16 cellular contexts compared by ENCODE assay signal in the genomic region with DNA sequence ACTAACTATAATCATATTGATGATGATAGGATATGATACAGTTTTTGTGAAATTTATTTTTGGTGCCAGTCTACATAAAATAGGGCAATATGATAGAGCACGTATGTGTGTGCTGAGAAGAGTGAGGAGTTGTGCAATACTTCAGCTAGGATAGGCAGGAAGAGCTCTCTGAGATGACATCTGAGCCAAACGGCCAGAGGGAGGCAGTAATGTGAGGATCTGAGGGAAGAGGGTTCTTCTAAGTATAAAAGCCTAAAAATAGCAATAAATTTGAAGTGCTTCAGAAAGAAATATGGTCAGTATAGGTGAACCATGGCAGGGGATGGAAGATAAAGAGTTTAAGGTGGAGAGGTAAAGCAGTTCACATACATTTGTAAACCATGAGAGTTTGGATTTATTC.
DNase-seq lines count a peak whose midpoint lies in the region; ATAC-seq and TF ChIP-seq lines count a peak whose summit lies in the region.
"Had no signal": no experiment of that assay in that cellular context is flagged by ENCODE, and none has a peak within 500 bp of the region (broad histone marks: within the 10 kb centered on the region; RNA-seq: fewer than 3 reads in every experiment).

No MANE protein-coding gene starts in this region.

- H3K27ac ChIP-seq in SK-N-SH (ENCODE audit: low read depth in 2 of 2, low read length in 1 of 2), result no peak overlapping the region
- H3K27ac ChIP-seq in endodermal cell (ENCODE audit: low read depth, low read length), result no peak overlapping the region
- H3K27ac ChIP-seq: gastroesophageal sphincter, HL-60 had no signal

- no peak for TF ChIP-seq RAD21 in SK-N-SH (IDR thresholded peaks at IDR 0.05; ENCODE audit: low read length)

- H3F3A ChIP-seq in SK-N-SH (replicated peaks; ENCODE audit: insufficient read depth), result peaks cover 6% of the 10 kb centered on the region

- intact Hi-C loops in activated CD8-positive, alpha-beta T cell treated with anti-CD3 and anti-CD28 coated beads for 36 hours (cut with micrococcal nuclease), result no loop called here

- TF ChIP-seq POLR2A in NB4 (IDR thresholded peaks at IDR 0.05; ENCODE audit: extremely low read depth, insufficient read length), result no peak

- H3K27ac Mint-ChIP-seq in endodermal cell (no peak overlapping the region), progenitor cell of endocrine pancreas (no peak overlapping the region)
- H3K27ac Mint-ChIP-seq in activated CD8-positive, alpha-beta T cell treated with anti-CD3 and anti-CD28 coated beads for 36 hours, result no peak overlapping the region

- peaks cover 5% of the 10 kb centered on the region for H3K4me1 Mint-ChIP-seq in endodermal cell
- H3K4me1 Mint-ChIP-seq in progenitor cell of endocrine pancreas (ENCODE audit: low read depth), result peaks cover 1% of the 10 kb centered on the region
- H3K4me1 Mint-ChIP-seq in activated CD8-positive, alpha-beta T cell treated with anti-CD3 and anti-CD28 coated beads for 36 hours (ENCODE audit: low read depth), result no peaks in the 10 kb centered on the region
- no peaks in the 10 kb centered on the region for H3K4me1 Mint-ChIP-seq in activated T-cell treated with anti-CD3 and anti-CD28 coated beads, Interleukin-2, amount 50 U/mL, for 4 hours (ENCODE audit: low read depth)

- H3K9me3 Mint-ChIP-seq in endodermal cell (no peaks in the 10 kb centered on the region), progenitor cell of endocrine pancreas (ENCODE audit: low read depth) (no peaks in the 10 kb centered on the region)
- no peaks in the 10 kb centered on the region for H3K9me3 Mint-ChIP-seq in activated CD8-positive, alpha-beta T cell treated with anti-CD3 and anti-CD28 coated beads for 36 hours
- no peaks in the 10 kb centered on the region for H3K9me3 Mint-ChIP-seq in activated T-cell treated with anti-CD3 and anti-CD28 coated beads, Interleukin-2, amount 50 U/mL, for 4 hours

- TF ChIP-seq EP300 in SK-N-SH (IDR thresholded peaks at IDR 0.05; ENCODE audit: borderline replicate concordance in 1 of 2, low read depth in 1 of 2, low read length in 1 of 2), result no peak

- TF ChIP-seq CTCF in SK-N-SH (IDR thresholded peaks at IDR 0.05) (peak; percentile 17; the same call in 1 of the 2 replicates), NB4 (IDR thresholded peaks at IDR 0.05; ENCODE audit: low read depth, low read length) (peak; percentile 30), endodermal cell (conservative IDR thresholded peaks at IDR 0.05) (peak; percentile 65), progenitor cell of endocrine pancreas (IDR thresholded peaks at IDR 0.05; ENCODE audit: unreplicated experiment) (no peak)
- no peak for TF ChIP-seq CTCF in activated CD8-positive, alpha-beta T cell treated with anti-CD3 and anti-CD28 coated beads for 36 hours (IDR thresholded peaks at IDR 0.05)

- H3K27me3 ChIP-seq in SK-N-SH (ENCODE audit: insufficient read depth) (no peaks in the 10 kb centered on the region), endodermal cell (ENCODE audit: control insufficient read depth, insufficient read depth, low read length, poor library complexity, severe bottlenecking) (no peaks in the 10 kb centered on the region)
- H3K27me3 ChIP-seq: gastroesophageal sphincter had no signal

- H4K20me1 ChIP-seq in SK-N-SH (ENCODE audit: insufficient read depth), result no peaks in the 10 kb centered on the region

- H3K4me3 Mint-ChIP-seq in endodermal cell, result no peak overlapping the region
- H3K4me3 Mint-ChIP-seq in progenitor cell of endocrine pancreas (ENCODE audit: low read depth), result no peak overlapping the region
- no peak overlapping the region for H3K4me3 Mint-ChIP-seq in activated CD8-positive, alpha-beta T cell treated with anti-CD3 and anti-CD28 coated beads for 36 hours
- no peak overlapping the region for H3K4me3 Mint-ChIP-seq in activated T-cell treated with anti-CD3 and anti-CD28 coated beads, Interleukin-2, amount 50 U/mL, for 4 hours

- H2AFZ ChIP-seq in SK-N-SH (ENCODE audit: low read depth), result no peak overlapping the region

- POLR2A ChIA-PET in SK-N-SH (lab: Yijun Ruan, JAX), result no interaction called here
- POLR2A ChIA-PET in activated CD8-positive, alpha-beta T cell treated with anti-CD3 and anti-CD28 coated beads for 36 hours (lab: Charles Lee), result interaction anchor here (0.6 kb wide), 2 partner anchors 35 to 180 kb away, joined by 3 to 4 read pairs; no protein-coding TSS in a partner anchor

- peaks cover 20% of the 10 kb centered on the region for H3K79me2 ChIP-seq in SK-N-SH (ENCODE audit: insufficient read depth)

- 75% methylated on average over 2 of the region's 2 CpGs for WGBS in SK-N-SH (ENCODE audit: low lambda C conversion rate)
- 85 to 91% methylated on average over 2 of the region's 2 CpGs for WGBS in endodermal cell (ENCODE audit: insufficient coverage in 1 of 2, insufficient read length in 1 of 2), 2 experiments

- H3K27me3 Mint-ChIP-seq in endodermal cell (ENCODE audit: insufficient read depth), result no peaks in the 10 kb centered on the region
- H3K27me3 Mint-ChIP-seq in progenitor cell of endocrine pancreas, result no peaks in the 10 kb centered on the region
- no peaks in the 10 kb centered on the region for H3K27me3 Mint-ChIP-seq in activated CD8-positive, alpha-beta T cell treated with anti-CD3 and anti-CD28 coated beads for 36 hours
- no peaks in the 10 kb centered on the region for H3K27me3 Mint-ChIP-seq in activated T-cell treated with anti-CD3 and anti-CD28 coated beads, Interleukin-2, amount 50 U/mL, for 4 hours (ENCODE audit: low read depth)

- H3K4me1 ChIP-seq in SK-N-SH (ENCODE audit: control insufficient read depth in 1 of 2, insufficient read depth in 2 of 2, low read depth in 1 of 2, low read length in 1 of 2), result peaks cover 0 to 2% of the 10 kb centered on the region in 2 experiments; a peak in 2 of 4 replicates
- peaks cover 2% of the 10 kb centered on the region for H3K4me1 ChIP-seq in endodermal cell (ENCODE audit: control insufficient read depth, insufficient read depth, low read length)

- H3K9me3 ChIP-seq in SK-N-SH (no peaks in the 10 kb centered on the region), endodermal cell (ENCODE audit: control insufficient read depth, low read length) (no peaks in the 10 kb centered on the region)
- H3K9me3 ChIP-seq: gastroesophageal sphincter had no signal

- CTCF ChIA-PET in SK-N-SH (lab: Yijun Ruan, JAX), result interaction anchor here (0.9 to 1.0 kb wide), 2 partner anchors 193 to 745 kb away, joined by 3 read pairs; no protein-coding TSS in a partner anchor
- CTCF ChIA-PET in activated CD8-positive, alpha-beta T cell treated with anti-CD3 and anti-CD28 coated beads for 36 hours (lab: Charles Lee), result no interaction called here

- H3K4me2 ChIP-seq in SK-N-SH, result no peak overlapping the region

- H3K36me3 ChIP-seq in SK-N-SH (replicated peaks in 1 of 2; ENCODE audit: control insufficient read depth in 1 of 2, insufficient read depth in 2 of 2, low read length in 1 of 2), result no peaks in the 10 kb centered on the region
- H3K36me3 ChIP-seq in endodermal cell (ENCODE audit: control insufficient read depth, insufficient read depth, low read length), result peaks cover 11% of the 10 kb centered on the region
- H3K36me3 ChIP-seq: gastroesophageal sphincter had no signal

- no peaks in the 10 kb centered on the region for H3K9me2 ChIP-seq in SK-N-SH

- ATAC-seq in SK-N-SH treated with all-trans-retinoic acid at 6 μM for 48 hours (no peak), HG03460 (IDR thresholded peaks at IDR 0.05; ENCODE audit: unreplicated experiment) (no peak)
- ATAC-seq in activated CD8-positive, alpha-beta T cell treated with anti-CD3 and anti-CD28 coated beads for 36 hours, result no peak
- ATAC-seq in activated T-cell treated with anti-CD3 and anti-CD28 coated beads, Interleukin-2, amount 50 U/mL, for 4 hours, result no peak
- ATAC-seq: activated CD4-positive, CD25-positive, alpha-beta regulatory T cell treated with anti-CD3 and anti-CD28 coated beads, Interleukin-2, amount 50 U/mL, for 24 hours; gastroesophageal sphincter; stimulated activated naive CD8-positive, alpha-beta T cell treated with anti-CD3 and anti-CD28 coated beads, Interleukin-15, Interleukin-2, amounts not matched to agents 100 U/mL and 50 U/mL, for 24 hours had no signal

- H3K4me3 ChIP-seq in SK-N-SH (ENCODE audit: low read depth in 2 of 2, low read length in 1 of 2) (no peak overlapping the region), NB4 (ENCODE audit: low read depth, low read length) (no peak overlapping the region), endodermal cell (ENCODE audit: low read length) (no peak overlapping the region)
- H3K4me3 ChIP-seq: gastroesophageal sphincter had no signal

- H3K9ac ChIP-seq in SK-N-SH (no peak overlapping the region), endodermal cell (ENCODE audit: extremely low read depth, low read length, poor library complexity, severe bottlenecking) (no peak overlapping the region)

- DNase-seq in SK-N-SH, result no peak
- peak; percentile 61 for DNase-seq in NB4 (ENCODE audit: low read depth)
- peak; percentile 66 for DNase-seq in endodermal cell
- DNase-seq in progenitor cell of endocrine pancreas (ENCODE audit: low spot score, unreplicated experiment), result no peak
- DNase-seq in activated CD8-positive, alpha-beta T cell treated with anti-CD3 and anti-CD28 coated beads for 36 hours, result no peak
- no peak for DNase-seq in activated T-cell treated with anti-CD3 and anti-CD28 coated beads, Interleukin-2, amount 50 U/mL, for 4 hours
- DNase-seq: activated gamma-delta T cell treated with Interleukin-2 at 50 U/mL for 16 hours; GF-D8; NCI-H1930; stimulated activated CD4-positive, alpha-beta T cell treated with anti-CD3 and anti-CD28 coated beads, Interleukin-2, amount 100 ng/mL, for 24 hours; stimulated activated naive CD8-positive, alpha-beta T cell treated with anti-CD3 and anti-CD28 coated beads, Interleukin-15, Interleukin-2, amounts not matched to agents 100 U/mL and 50 U/mL, for 24 hours had no signal

- H3K36me3 Mint-ChIP-seq in endodermal cell (ENCODE audit: low read depth) (peaks cover 2% of the 10 kb centered on the region), progenitor cell of endocrine pancreas (ENCODE audit: insufficient read depth) (peaks cover 2% of the 10 kb centered on the region)
- H3K36me3 Mint-ChIP-seq in activated CD8-positive, alpha-beta T cell treated with anti-CD3 and anti-CD28 coated beads for 36 hours (ENCODE audit: low read depth), result peaks cover 13% of the 10 kb centered on the region
- peaks cover 22% of the 10 kb centered on the region for H3K36me3 Mint-ChIP-seq in activated T-cell treated with anti-CD3 and anti-CD28 coated beads, Interleukin-2, amount 50 U/mL, for 4 hours (ENCODE audit: insufficient read depth)

TF ChIP-seq in SK-N-SH treated with all-trans-retinoic acid at 6 μM for 48 hours, 23 proteins besides CTCF, POLR2A, EP300 and RAD21 (continues in another document):
- TF ChIP-seq TCF4 (CRISPR knock-in tag; IDR thresholded peaks at IDR 0.05; ENCODE audit: borderline replicate concordance), result no peak
- TF ChIP-seq ZFP30 (CRISPR knock-in tag; IDR thresholded peaks at IDR 0.05), result no peak
- no peak for TF ChIP-seq ZNF565 (CRISPR knock-in tag; conservative IDR thresholded peaks at IDR 0.05; ENCODE audit: low read depth)

Comparison
In these comparisons a context has a peak if more than half of its experiments do, and no peak if none do; other contexts are left out.
1. DNase-seq: peak in NB4 (single experiment) and endodermal cell (single experiment); none in SK-N-SH (single experiment), progenitor cell of endocrine pancreas (single experiment), activated CD8-positive, alpha-beta T cell treated with anti-CD3 and anti-CD28 coated beads for 36 hours (single experiment) and activated T-cell treated with anti-CD3 and anti-CD28 coated beads, Interleukin-2, amount 50 U/mL, for 4 hours (single experiment).
2. CTCF ChIP-seq: peak in SK-N-SH (single experiment), NB4 (single experiment) and endodermal cell (single experiment); none in progenitor cell of endocrine pancreas (single experiment) and activated CD8-positive, alpha-beta T cell treated with anti-CD3 and anti-CD28 coated beads for 36 hours (single experiment).